In the genomic region with DNA sequence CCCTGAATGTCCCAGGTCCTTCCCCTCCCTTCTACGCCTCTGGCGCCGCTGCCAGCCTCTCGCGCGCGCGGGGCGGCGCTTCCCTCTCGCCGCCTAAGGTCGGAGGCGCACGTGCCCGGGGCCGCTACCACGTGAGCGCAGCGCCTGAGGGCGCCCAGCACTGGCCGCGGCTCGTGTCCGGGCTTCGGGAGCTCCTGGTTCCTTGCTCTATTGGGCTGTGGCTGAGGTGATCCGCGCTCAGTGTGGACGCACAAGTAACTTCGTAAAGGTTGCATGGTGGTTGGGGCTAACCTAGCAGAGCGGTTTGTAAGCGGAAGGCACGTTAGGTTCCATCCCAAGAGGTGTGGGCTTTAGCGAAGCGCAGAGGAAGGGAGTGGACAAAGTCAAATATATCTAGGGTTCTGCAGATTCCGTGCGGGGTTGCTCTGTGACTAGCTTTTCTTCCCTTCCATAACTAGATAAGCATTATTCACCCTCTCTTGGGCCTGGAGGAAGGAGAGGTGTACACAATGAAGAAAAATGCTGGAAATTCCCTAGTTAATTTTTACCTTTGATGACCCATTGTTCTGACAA, we compare ENCODE assay signal across 9 cellular contexts. TPM values are rescaled to one million over a fixed set of nuclear protein-coding genes. Genes with fewer than 3 reads are reported as not detected.
DNase-seq lines count a peak whose midpoint lies in the region; ATAC-seq and TF ChIP-seq lines count a peak whose summit lies in the region.
"Had no signal": no experiment of that assay in that cellular context is flagged by ENCODE, and none has a peak within 500 bp of the region (broad histone marks: within the 10 kb centered on the region; RNA-seq: fewer than 3 reads in every experiment).

No MANE protein-coding gene starts in this region.

- TF ChIP-seq CTCF in breast epithelium (IDR thresholded peaks at IDR 0.05) = no peak

- H3K9me3 Mint-ChIP-seq in stimulated activated effector memory CD8-positive, alpha-beta T cell treated with anti-CD3 and anti-CD28 coated beads, Interleukin-12 subunit alpha, Interleukin-12 subunit beta, amount 100 ng/mL, for 72 hours = peaks cover 5% of the 10 kb centered on the region

- DNase-seq in HPDE6-E6E7 (ENCODE audit: extremely low spot score) = peak; percentile 14
- no peak for DNase-seq in breast epithelium (ENCODE audit: low spot score in 2 of 2)
- peak; percentile 31 for DNase-seq in iPS-NIHi7 (ENCODE audit: extremely low spot score)
- DNase-seq in central memory CD4-positive, alpha-beta T cell = no peak
- no peak for DNase-seq in stimulated activated effector memory CD8-positive, alpha-beta T cell treated with anti-CD3 and anti-CD28 coated beads, Interleukin-12 subunit alpha, Interleukin-12 subunit beta, amount 100 ng/mL, for 72 hours (ENCODE audit: low spot score in 2 of 2)

- H3K9me3 ChIP-seq in breast epithelium = no peaks in the 10 kb centered on the region

- H3K36me3 ChIP-seq in breast epithelium = no peaks in the 10 kb centered on the region

- H3K27me3 ChIP-seq in breast epithelium = peaks cover 0 to 5% of the 10 kb centered on the region in 2 donors

- ATAC-seq in HG02759 (IDR thresholded peaks at IDR 0.05; ENCODE audit: unreplicated experiment) (no peak), HG02623 (IDR thresholded peaks at IDR 0.05; ENCODE audit: unreplicated experiment) (no peak)
- ATAC-seq in stimulated activated effector memory CD8-positive, alpha-beta T cell treated with anti-CD3 and anti-CD28 coated beads, Interleukin-12 subunit alpha, Interleukin-12 subunit beta, amount 100 ng/mL, for 72 hours = no peak

- no peak overlapping the region for H3K27ac ChIP-seq in breast epithelium
- peak overlapping the region in 4 of 21 experiments; percentile 32 to 71 (median 68) for H3K27ac ChIP-seq in skin epidermis

- no peaks in the 10 kb centered on the region for H3K36me3 Mint-ChIP-seq in stimulated activated effector memory CD8-positive, alpha-beta T cell treated with anti-CD3 and anti-CD28 coated beads, Interleukin-12 subunit alpha, Interleukin-12 subunit beta, amount 100 ng/mL, for 72 hours

- TF ChIP-seq POLR2A in breast epithelium (IDR thresholded peaks at IDR 0.05) = no peak

- intact Hi-C loops in breast epithelium (cut with DNase I; ENCODE audit: low total_unique reads) = no loop called here

- no peak overlapping the region for H3K27ac Mint-ChIP-seq in stimulated activated effector memory CD8-positive, alpha-beta T cell treated with anti-CD3 and anti-CD28 coated beads, Interleukin-12 subunit alpha, Interleukin-12 subunit beta, amount 100 ng/mL, for 72 hours

- H3K4me1 Mint-ChIP-seq in stimulated activated effector memory CD8-positive, alpha-beta T cell treated with anti-CD3 and anti-CD28 coated beads, Interleukin-12 subunit alpha, Interleukin-12 subunit beta, amount 100 ng/mL, for 72 hours = no peaks in the 10 kb centered on the region

- H3K4me3 ChIP-seq in breast epithelium = peak overlapping the region; percentile 45 to 72 (median 55)
- peak overlapping the region; percentile 26 to 57 (median 48) for H3K4me3 ChIP-seq in skin epidermis

- H3K4me3 Mint-ChIP-seq in stimulated activated effector memory CD8-positive, alpha-beta T cell treated with anti-CD3 and anti-CD28 coated beads, Interleukin-12 subunit alpha, Interleukin-12 subunit beta, amount 100 ng/mL, for 72 hours = no peak overlapping the region

- H3K4me1 ChIP-seq in breast epithelium = no peaks in the 10 kb centered on the region

RNA-seq across cellular contexts. Expression of gene TLL1, which starts 1.8 kb away (rescaled TPM):
- 10 to 100 TPM in 1 of 3 donors, 1 to 10 TPM in 2; 4.0 to 11.5 (median 4.3) TPM for total RNA-seq in breast epithelium
- total RNA-seq: mononuclear cell had no signal

Comparison
In these comparisons a context has a peak if more than half of its experiments do, and no peak if none do; other contexts are left out.
1. DNase-seq: peak in HPDE6-E6E7 (single experiment) and iPS-NIHi7 (single experiment); none in breast epithelium (0 of 2), central memory CD4-positive, alpha-beta T cell (single experiment) and stimulated activated effector memory CD8-positive, alpha-beta T cell treated with anti-CD3 and anti-CD28 coated beads, Interleukin-12 subunit alpha, Interleukin-12 subunit beta, amount 100 ng/mL, for 72 hours (0 of 2).